ENCODE assay signal across 8 cellular contexts in genomic region chr6:63571883-63572732, GRCh38. TPM values are rescaled to one million over a fixed set of nuclear protein-coding genes. Genes with fewer than 3 reads are reported as not detected.
DNase-seq lines count a peak whose midpoint lies in the region; ATAC-seq and TF ChIP-seq lines count a peak whose summit lies in the region.

TSS of gene LOC128125822 (plus strand) at chr6:63572480.
TSS of gene PTP4A1 (plus strand) at chr6:63572480. CDS start at chr6:63576881, 4,401 bp downstream.

- peaks cover 8% of the 10 kb centered on the region for H3K36me3 ChIP-seq in muscle layer of colon (ENCODE audit: insufficient read depth, low read length)

- no peaks in the 10 kb centered on the region for H3K9me3 ChIP-seq in muscle layer of colon (ENCODE audit: low read length)

- H3K4me1 ChIP-seq in muscle layer of colon (ENCODE audit: insufficient read depth, low read length): peaks cover 23% of the 10 kb centered on the region

- in situ Hi-C loops in KBM-7 (cut with MboI; ENCODE audit: low pct_unique_long_range_greater_than_20kb, low sequenced_read_pairs): no loop called here

- H3K4me3 ChIP-seq in muscle layer of colon (ENCODE audit: low read depth in 1 of 2, low read length in 2 of 2): peak within 1 kb of the TSS; percentile 88 to 98

- H3K9me3 Mint-ChIP-seq in activated T-cell treated with anti-CD3 and anti-CD28 coated beads, Interleukin-2, amount 50 U/mL, for 4 hours: no peaks in the 10 kb centered on the region

- no peaks in the 10 kb centered on the region for H3K27me3 Mint-ChIP-seq in activated T-cell treated with anti-CD3 and anti-CD28 coated beads, Interleukin-2, amount 50 U/mL, for 4 hours (ENCODE audit: low read depth)

- peaks cover 9% of the 10 kb centered on the region for H3K36me3 Mint-ChIP-seq in activated T-cell treated with anti-CD3 and anti-CD28 coated beads, Interleukin-2, amount 50 U/mL, for 4 hours (ENCODE audit: insufficient read depth)

- H3K27ac ChIP-seq in muscle layer of colon (ENCODE audit: low read depth, low read length): peak within 1 kb of the TSS; percentile 100

- ATAC-seq in GM21717 (IDR thresholded peaks at IDR 0.05; ENCODE audit: unreplicated experiment) (peak; percentile 94), esophagus mucosa (peak; percentile 91)
- peak; percentile 94 to 96 for ATAC-seq in activated T-cell treated with anti-CD3 and anti-CD28 coated beads, Interleukin-2, amount 50 U/mL, for 4 hours

- peak within 1 kb of the TSS; percentile 64 for H3K9ac ChIP-seq in muscle layer of colon (ENCODE audit: low read length)

- H3K4me3 Mint-ChIP-seq in activated T-cell treated with anti-CD3 and anti-CD28 coated beads, Interleukin-2, amount 50 U/mL, for 4 hours: peak within 1 kb of the TSS; percentile 94

- peaks cover 33% of the 10 kb centered on the region for H3K4me1 Mint-ChIP-seq in activated T-cell treated with anti-CD3 and anti-CD28 coated beads, Interleukin-2, amount 50 U/mL, for 4 hours (ENCODE audit: low read depth)

- H3K27me3 ChIP-seq in muscle layer of colon (ENCODE audit: control insufficient read depth in 1 of 2, insufficient read depth in 2 of 2, low read length in 2 of 2): no peaks in the 10 kb centered on the region

- DNase-seq in DMS153 treated with DMSO at 0.1 percent for 48 hours (lab: John Stamatoyannopoulos, UW; ENCODE audit: unreplicated experiment) (peak; percentile 90), KBM-7 (peak; percentile 98)
- DNase-seq in activated T-cell treated with anti-CD3 and anti-CD28 coated beads, Interleukin-2, amount 50 U/mL, for 4 hours: peak; percentile 96
- peak; percentile 85 for DNase-seq in stimulated activated CD8-positive, alpha-beta memory T cell treated with anti-CD3 and anti-CD28 coated beads, Interleukin-7, amount 100 ng/mL, for 24 hours (ENCODE audit: low read depth)

TF ChIP-seq in PFSK-1, 5 proteins besides CTCF, POLR2A, EP300 and RAD21:
- TF ChIP-seq TAF1 (IDR thresholded peaks at IDR 0.05; ENCODE audit: borderline replicate concordance, insufficient read depth, low read length): peak; percentile 83; the same call in 1 of the 2 replicates
- TF ChIP-seq, protein P1, sequence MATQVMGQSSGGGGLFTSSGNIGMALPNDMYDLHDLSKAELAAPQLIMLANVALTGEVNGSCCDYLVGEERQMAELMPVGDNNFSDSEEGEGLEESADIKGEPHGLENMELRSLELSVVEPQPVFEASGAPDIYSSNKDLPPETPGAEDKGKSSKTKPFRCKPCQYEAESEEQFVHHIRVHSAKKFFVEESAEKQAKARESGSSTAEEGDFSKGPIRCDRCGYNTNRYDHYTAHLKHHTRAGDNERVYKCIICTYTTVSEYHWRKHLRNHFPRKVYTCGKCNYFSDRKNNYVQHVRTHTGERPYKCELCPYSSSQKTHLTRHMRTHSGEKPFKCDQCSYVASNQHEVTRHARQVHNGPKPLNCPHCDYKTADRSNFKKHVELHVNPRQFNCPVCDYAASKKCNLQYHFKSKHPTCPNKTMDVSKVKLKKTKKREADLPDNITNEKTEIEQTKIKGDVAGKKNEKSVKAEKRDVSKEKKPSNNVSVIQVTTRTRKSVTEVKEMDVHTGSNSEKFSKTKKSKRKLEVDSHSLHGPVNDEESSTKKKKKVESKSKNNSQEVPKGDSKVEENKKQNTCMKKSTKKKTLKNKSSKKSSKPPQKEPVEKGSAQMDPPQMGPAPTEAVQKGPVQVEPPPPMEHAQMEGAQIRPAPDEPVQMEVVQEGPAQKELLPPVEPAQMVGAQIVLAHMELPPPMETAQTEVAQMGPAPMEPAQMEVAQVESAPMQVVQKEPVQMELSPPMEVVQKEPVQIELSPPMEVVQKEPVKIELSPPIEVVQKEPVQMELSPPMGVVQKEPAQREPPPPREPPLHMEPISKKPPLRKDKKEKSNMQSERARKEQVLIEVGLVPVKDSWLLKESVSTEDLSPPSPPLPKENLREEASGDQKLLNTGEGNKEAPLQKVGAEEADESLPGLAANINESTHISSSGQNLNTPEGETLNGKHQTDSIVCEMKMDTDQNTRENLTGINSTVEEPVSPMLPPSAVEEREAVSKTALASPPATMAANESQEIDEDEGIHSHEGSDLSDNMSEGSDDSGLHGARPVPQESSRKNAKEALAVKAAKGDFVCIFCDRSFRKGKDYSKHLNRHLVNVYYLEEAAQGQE (IDR thresholded peaks at IDR 0.05; ENCODE audit: insufficient read depth in 1 of 2, low read depth in 2 of 2, low read length in 2 of 2): no peak
- no peak for TF ChIP-seq SIN3A (IDR thresholded peaks at IDR 0.05; ENCODE audit: borderline replicate concordance, insufficient read depth, low read length)
- peak; percentile 50 for TF ChIP-seq FOXP2 (optimal IDR thresholded peaks at IDR 0.05; ENCODE audit: borderline replicate concordance, extremely low read depth, extremely low read length, insufficient read depth)
- TF ChIP-seq POLR2AphosphoS5 (IDR thresholded peaks at IDR 0.05; ENCODE audit: low read depth, low read length): peak; percentile 76
TF ChIP-seq in PFSK-1: peak in this region for 3.

RNA-seq across cellular contexts. Expression of gene PTP4A1, which starts in this region (rescaled TPM):
- 82.9 TPM for polyA plus RNA-seq in PFSK-1 (2012; ENCODE audit: insufficient read length, low read depth)
- 10 to 100 TPM; 64.2 to 71.1 (median 70.3) TPM for total RNA-seq in activated T-cell treated with anti-CD3 and anti-CD28 coated beads, Interleukin-2, amount 50 U/mL, for 4 hours
- 97.3 TPM for total RNA-seq in esophagus mucosa

Comparison
In these comparisons a context has a peak if more than half of its experiments do, and no peak if none do; other contexts are left out.
1. Peak in every context shown above with its lines: DNase-seq, ATAC-seq, H3K4me3 ChIP-seq and H3K27ac ChIP-seq.